21 cellular contexts compared by ENCODE assay signal in genomic region chr13:21901772-21902708, GRCh38.
DNase-seq lines count a peak whose midpoint lies in the region; ATAC-seq and TF ChIP-seq lines count a peak whose summit lies in the region.
"Had no signal": no experiment of that assay in that cellular context is flagged by ENCODE, and none has a peak within 500 bp of the region (broad histone marks: within the 10 kb centered on the region; RNA-seq: fewer than 3 reads in every experiment).

No MANE protein-coding gene starts in this region.

- H3K27ac ChIP-seq in right atrium auricular region (peak overlapping the region in 1 of 2 donors; percentile 24), neuronal stem cell (replicated peaks; ENCODE audit: low read length) (no peak overlapping the region)
- H3K27ac ChIP-seq: body of pancreas, C4-2B had no signal

- H3K9me3 ChIP-seq in right atrium auricular region (no peaks in the 10 kb centered on the region), neuronal stem cell (replicated peaks in 1 of 2; ENCODE audit: control insufficient read depth in 2 of 2, insufficient read depth in 1 of 2, low read depth in 1 of 2, low read length in 2 of 2) (no peaks in the 10 kb centered on the region)
- H3K9me3 ChIP-seq: body of pancreas had no signal

- DNase-seq in Right ventricle myocardium superior = no peak
- DNase-seq in right atrium auricular region (ENCODE audit: low spot score) = no peak
- peak; percentile 27 for DNase-seq in left cardiac atrium
- DNase-seq in neuronal stem cell (ENCODE audit: low spot score) = no peak
- no peak for DNase-seq in activated CD8-positive, alpha-beta memory T cell treated with anti-CD3 and anti-CD28 coated beads, Interleukin-2, amount 10 ng/mL, durations not matched to agents 7 days and 5 days
- DNase-seq in activated CD4-positive, CD25-positive, alpha-beta regulatory T cell treated with anti-CD3 and anti-CD28 coated beads, Interleukin-2, amount 50 U/mL, for 72 hours = no peak
- no peak for DNase-seq in GM10266 (ENCODE audit: extremely low spot score)
- DNase-seq: activated CD4-positive, alpha-beta T cell treated with anti-CD3 and anti-CD28 coated beads, Interleukin-2, amount 10 ng/mL, durations not matched to agents 7 days and 5 days; activated naive CD8-positive, alpha-beta T cell treated with anti-CD3 and anti-CD28 coated beads, Interleukin-2, amount 10 ng/mL, durations not matched to agents 7 days and 5 days; HFFc6; natural killer cell; NCI-H69; SHP77 treated with DMSO at 0.1 percent for 48 hours; stimulated activated CD4-positive, alpha-beta T cell treated with anti-CD3 and anti-CD28 coated beads, Interleukin-1b, Interleukin-23, amount 100 ng/mL, for 48 hours; stimulated activated naive CD8-positive, alpha-beta T cell treated with anti-CD3 and anti-CD28 coated beads, Interleukin-15, Interleukin-2, amounts not matched to agents 100 U/mL and 50 U/mL, for 24 hours; T-helper 1 cell had no signal

- no peak overlapping the region for H4K91ac ChIP-seq in neuronal stem cell (ENCODE audit: low read depth, low read length, poor library complexity)

- no peaks in the 10 kb centered on the region for H3K4me1 Mint-ChIP-seq in activated CD8-positive, alpha-beta memory T cell treated with anti-CD3 and anti-CD28 coated beads, Interleukin-2, amount 10 ng/mL, durations not matched to agents 7 days and 5 days
- H3K4me1 Mint-ChIP-seq: activated CD4-positive, alpha-beta T cell treated with anti-CD3 and anti-CD28 coated beads, Interleukin-2, amount 10 ng/mL, durations not matched to agents 7 days and 5 days; activated naive CD8-positive, alpha-beta T cell treated with anti-CD3 and anti-CD28 coated beads, Interleukin-2, amount 10 ng/mL, durations not matched to agents 7 days and 5 days; activated T-helper 17 cell treated with anti-CD3 and anti-CD28 coated beads, Interleukin-2, amount 50 U/mL, for 72 hours; memory B cell; natural killer cell had no signal

- no peaks in the 10 kb centered on the region for H3K79me1 ChIP-seq in neuronal stem cell (ENCODE audit: low read depth, low read length)

- TF ChIP-seq CTCF in right atrium auricular region (IDR thresholded peaks at IDR 0.05) = no peak
- no peak for TF ChIP-seq CTCF in GM10266 (IDR thresholded peaks at IDR 0.05; ENCODE audit: control insufficient read depth, insufficient read depth, low read depth, missing control alignments)

- no CpG with 5 or more reads among the region's 16 CpGs for WGBS in neuronal stem cell (ENCODE audit: extremely low coverage in 2 of 2, insufficient read length in 2 of 2, insufficient replicate concordance in 1 of 2), 2 donors

- no peak overlapping the region for H2AK5ac ChIP-seq in neuronal stem cell (ENCODE audit: low read depth, low read length)

- intact Hi-C loops in Right ventricle myocardium superior (cut with DNase I) (no loop called here), left cardiac atrium (cut with DNase I) (no loop called here)

- H2BK12ac ChIP-seq in neuronal stem cell (ENCODE audit: low read length) = no peak overlapping the region

- peak overlapping the region; percentile 46 for H3K18ac ChIP-seq in neuronal stem cell (ENCODE audit: low read length)

- no peaks in the 10 kb centered on the region for H3K36me3 Mint-ChIP-seq in activated CD8-positive, alpha-beta memory T cell treated with anti-CD3 and anti-CD28 coated beads, Interleukin-2, amount 10 ng/mL, durations not matched to agents 7 days and 5 days
- H3K36me3 Mint-ChIP-seq: activated naive CD8-positive, alpha-beta T cell treated with anti-CD3 and anti-CD28 coated beads, Interleukin-2, amount 10 ng/mL, durations not matched to agents 7 days and 5 days; memory B cell; natural killer cell had no signal

- H2BK120ac ChIP-seq in neuronal stem cell (ENCODE audit: low read depth, low read length) = no peak overlapping the region

- H3K14ac ChIP-seq in neuronal stem cell (ENCODE audit: low read length) = no peak overlapping the region

- H2AFZ ChIP-seq in neuronal stem cell (ENCODE audit: low read length) = no peak overlapping the region

- H3K36me3 ChIP-seq in right atrium auricular region = no peaks in the 10 kb centered on the region
- no peaks in the 10 kb centered on the region for H3K36me3 ChIP-seq in neuronal stem cell (replicated peaks in 1 of 2; ENCODE audit: control insufficient read depth in 2 of 2, insufficient read depth in 2 of 2, low read length in 2 of 2)

- H3K4me2 ChIP-seq in neuronal stem cell (ENCODE audit: insufficient read depth, low read length, poor library complexity, severe bottlenecking) = no peak overlapping the region

- no peak overlapping the region for H4K8ac ChIP-seq in neuronal stem cell (ENCODE audit: low read depth, low read length)

- no peaks in the 10 kb centered on the region for H3K27me3 Mint-ChIP-seq in activated CD8-positive, alpha-beta memory T cell treated with anti-CD3 and anti-CD28 coated beads, Interleukin-2, amount 10 ng/mL, durations not matched to agents 7 days and 5 days
- H3K27me3 Mint-ChIP-seq: activated CD4-positive, alpha-beta T cell treated with anti-CD3 and anti-CD28 coated beads, Interleukin-2, amount 10 ng/mL, durations not matched to agents 7 days and 5 days; activated naive CD8-positive, alpha-beta T cell treated with anti-CD3 and anti-CD28 coated beads, Interleukin-2, amount 10 ng/mL, durations not matched to agents 7 days and 5 days; activated T-helper 17 cell treated with anti-CD3 and anti-CD28 coated beads, Interleukin-2, amount 50 U/mL, for 72 hours; memory B cell had no signal

- H3K4me1 ChIP-seq in right atrium auricular region (peaks cover 0 to 21% of the 10 kb centered on the region in 2 donors), neuronal stem cell (ENCODE audit: control insufficient read depth in 2 of 2, insufficient read depth in 1 of 2, low read depth in 1 of 2, low read length in 2 of 2) (peaks cover 0 to 2% of the 10 kb centered on the region in 2 donors)
- H3K4me1 ChIP-seq: body of pancreas had no signal

- peak overlapping the region; percentile 61 for H3K23ac ChIP-seq in neuronal stem cell (ENCODE audit: low read depth, low read length, poor library complexity)

- no peaks in the 10 kb centered on the region for H3K9me3 Mint-ChIP-seq in activated CD8-positive, alpha-beta memory T cell treated with anti-CD3 and anti-CD28 coated beads, Interleukin-2, amount 10 ng/mL, durations not matched to agents 7 days and 5 days (ENCODE audit: low read depth)
- H3K9me3 Mint-ChIP-seq: activated CD4-positive, alpha-beta T cell treated with anti-CD3 and anti-CD28 coated beads, Interleukin-2, amount 10 ng/mL, durations not matched to agents 7 days and 5 days; activated naive CD8-positive, alpha-beta T cell treated with anti-CD3 and anti-CD28 coated beads, Interleukin-2, amount 10 ng/mL, durations not matched to agents 7 days and 5 days; activated T-helper 17 cell treated with anti-CD3 and anti-CD28 coated beads, Interleukin-2, amount 50 U/mL, for 72 hours; memory B cell; natural killer cell had no signal

- H3K4me3 ChIP-seq in right atrium auricular region (no peak overlapping the region), neuronal stem cell (ENCODE audit: low read length in 2 of 2) (no peak overlapping the region)
- H3K4me3 ChIP-seq: body of pancreas had no signal

- CTCF ChIA-PET in activated CD8-positive, alpha-beta memory T cell treated with anti-CD3 and anti-CD28 coated beads, Interleukin-2, amount 10 ng/mL, durations not matched to agents 7 days and 5 days (lab: Charles Lee) = no interaction called here

- H2BK5ac ChIP-seq in neuronal stem cell (ENCODE audit: low read length) = no peak overlapping the region

- no peak overlapping the region for H3K4me3 Mint-ChIP-seq in activated CD8-positive, alpha-beta memory T cell treated with anti-CD3 and anti-CD28 coated beads, Interleukin-2, amount 10 ng/mL, durations not matched to agents 7 days and 5 days
- H3K4me3 Mint-ChIP-seq: activated CD4-positive, alpha-beta T cell treated with anti-CD3 and anti-CD28 coated beads, Interleukin-2, amount 10 ng/mL, durations not matched to agents 7 days and 5 days; activated naive CD8-positive, alpha-beta T cell treated with anti-CD3 and anti-CD28 coated beads, Interleukin-2, amount 10 ng/mL, durations not matched to agents 7 days and 5 days; activated T-helper 17 cell treated with anti-CD3 and anti-CD28 coated beads, Interleukin-2, amount 50 U/mL, for 72 hours; HFFc6; memory B cell; natural killer cell had no signal

- no peaks in the 10 kb centered on the region for H3K27me3 ChIP-seq in right atrium auricular region
- H3K27me3 ChIP-seq in neuronal stem cell (ENCODE audit: control insufficient read depth in 3 of 3, insufficient read depth in 3 of 3, low read depth in 1 of 3, low read length in 3 of 3) = no peaks in the 10 kb centered on the region
- H3K27me3 ChIP-seq: body of pancreas had no signal

- H2BK15ac ChIP-seq in neuronal stem cell (ENCODE audit: low read length) = no peak overlapping the region

- H3K27ac Mint-ChIP-seq in activated CD8-positive, alpha-beta memory T cell treated with anti-CD3 and anti-CD28 coated beads, Interleukin-2, amount 10 ng/mL, durations not matched to agents 7 days and 5 days = no peak overlapping the region
- H3K27ac Mint-ChIP-seq: activated CD4-positive, alpha-beta T cell treated with anti-CD3 and anti-CD28 coated beads, Interleukin-2, amount 10 ng/mL, durations not matched to agents 7 days and 5 days; activated naive CD8-positive, alpha-beta T cell treated with anti-CD3 and anti-CD28 coated beads, Interleukin-2, amount 10 ng/mL, durations not matched to agents 7 days and 5 days; activated T-helper 17 cell treated with anti-CD3 and anti-CD28 coated beads, Interleukin-2, amount 50 U/mL, for 72 hours; HFFc6; memory B cell; natural killer cell had no signal

- no peak overlapping the region for H3K4ac ChIP-seq in neuronal stem cell (ENCODE audit: low read length)

- H3K9ac ChIP-seq in neuronal stem cell (ENCODE audit: low read depth, low read length, poor library complexity) = no peak overlapping the region

- ATAC-seq in Right ventricle myocardium superior (ENCODE audit: poor library complexity) (peak; percentile 88), left cardiac atrium (peak; percentile 69 to 91), GM18858 (IDR thresholded peaks at IDR 0.05; ENCODE audit: unreplicated experiment) (no peak)
- no peak for ATAC-seq in activated CD8-positive, alpha-beta memory T cell treated with anti-CD3 and anti-CD28 coated beads, Interleukin-2, amount 10 ng/mL, durations not matched to agents 7 days and 5 days
- ATAC-seq: activated T-helper 17 cell treated with anti-CD3 and anti-CD28 coated beads, Interleukin-2, amount 50 U/mL, for 72 hours; body of pancreas; natural killer cell; stimulated activated naive CD8-positive, alpha-beta T cell treated with anti-CD3 and anti-CD28 coated beads, Interleukin-15, Interleukin-2, amounts not matched to agents 100 U/mL and 50 U/mL, for 24 hours had no signal

Comparison
In these comparisons a context has a peak if more than half of its experiments do, and no peak if none do; other contexts are left out.
1. ATAC-seq: peak in Right ventricle myocardium superior (single experiment) and left cardiac atrium (2 of 2); none in activated CD8-positive, alpha-beta memory T cell treated with anti-CD3 and anti-CD28 coated beads, Interleukin-2, amount 10 ng/mL, durations not matched to agents 7 days and 5 days (single experiment) and GM18858 (single experiment).